ENCODE assay signal across 1 cellular context in genomic region chr3:97612632-97613031, GRCh38.
TF ChIP-seq lines count a peak whose summit lies in the region.

No MANE protein-coding gene starts in this region.

TF ChIP-seq in GM23338, 12 proteins besides CTCF, POLR2A, EP300 and RAD21 (continued from another document):
- TF ChIP-seq ZNF462 (CRISPR knock-in tag; IDR thresholded peaks at IDR 0.05): no peak
